ENCODE assay signal across 18 cellular contexts in the genomic region with DNA sequence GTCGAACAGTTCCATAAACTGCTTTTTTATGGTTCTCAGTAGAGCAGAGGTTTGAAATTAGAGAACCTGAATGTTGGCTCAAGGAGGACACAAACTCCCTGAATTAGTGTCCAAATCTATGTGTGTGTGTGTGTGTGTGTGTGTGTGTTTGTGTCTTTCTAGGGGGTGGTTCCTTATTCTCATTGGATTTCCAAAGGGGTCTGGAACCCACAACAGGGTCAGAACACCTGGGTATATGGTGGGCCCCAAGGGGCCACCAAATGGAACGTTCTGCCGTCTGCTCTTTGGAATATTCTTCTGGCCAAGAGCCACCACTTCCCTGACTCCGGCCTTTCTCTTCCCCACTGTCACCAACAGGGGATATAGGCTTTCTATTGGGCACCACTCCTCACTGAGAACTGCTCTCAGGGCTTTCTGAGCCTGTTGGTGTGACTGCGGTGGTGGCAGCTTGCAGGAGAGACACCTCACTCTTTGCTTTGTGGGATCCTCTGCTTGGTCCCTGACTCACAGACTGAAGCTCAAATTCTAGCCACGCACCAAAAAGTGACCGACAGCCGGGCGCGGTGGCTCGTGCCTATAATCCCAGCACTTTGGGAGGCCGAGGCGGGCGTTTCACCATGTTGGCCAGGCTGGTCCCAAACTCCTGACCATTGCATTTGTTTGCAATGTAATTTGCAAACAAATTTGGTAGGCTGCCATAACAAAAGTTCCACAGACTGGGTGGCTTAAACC. TPM values are rescaled to one million over a fixed set of nuclear protein-coding genes. Genes with fewer than 3 reads are reported as not detected.
DNase-seq lines count a peak whose midpoint lies in the region; ATAC-seq and TF ChIP-seq lines count a peak whose summit lies in the region.
"Had no signal": no experiment of that assay in that cellular context is flagged by ENCODE, and none has a peak within 500 bp of the region (broad histone marks: within the 10 kb centered on the region; RNA-seq: fewer than 3 reads in every experiment).

No MANE protein-coding gene starts in this region.

- DNase-seq in CD8-positive, alpha-beta memory T cell, result no peak
- no peak for DNase-seq in Panc1 (ENCODE audit: low read depth, low spot score)
- no peak for DNase-seq in left lobe of liver (ENCODE audit: low spot score)
- DNase-seq in progenitor cell of endocrine pancreas (ENCODE audit: low spot score, unreplicated experiment), result no peak
- no peak for DNase-seq in midbrain (lab: John Stamatoyannopoulos, UW)
- no peak for DNase-seq in sciatic nerve (ENCODE audit: low spot score)
- DNase-seq in islet precursor cell, result no peak
- DNase-seq in activated CD8-positive, alpha-beta memory T cell treated with anti-CD3 and anti-CD28 coated beads, Interleukin-2, amount 50 U/mL, for 4 hours, result no peak
- DNase-seq: activated naive CD4-positive, alpha-beta T cell treated with anti-CD3 and anti-CD28 coated beads, Interleukin-2, amount 10 ng/mL, durations not matched to agents 7 days and 5 days; aorta; effector memory CD8-positive, alpha-beta T cell; NCI-H2081 treated with DMSO at 0.1 percent for 48 hours; NCI-H526; stimulated activated CD4-positive, alpha-beta T cell treated with anti-CD3 and anti-CD28 coated beads, Interleukin-2, amount 100 ng/mL, for 24 hours; uterus had no signal

- no peak overlapping the region for H3K4me3 Mint-ChIP-seq in CD8-positive, alpha-beta memory T cell
- H3K4me3 Mint-ChIP-seq in progenitor cell of endocrine pancreas (ENCODE audit: low read depth), result no peak overlapping the region
- H3K4me3 Mint-ChIP-seq: activated naive CD4-positive, alpha-beta T cell treated with anti-CD3 and anti-CD28 coated beads, Interleukin-2, amount 10 ng/mL, durations not matched to agents 7 days and 5 days; effector memory CD8-positive, alpha-beta T cell; IgD-negative memory B cell; stimulated activated naive CD8-positive, alpha-beta T cell treated with anti-CD3 and anti-CD28 coated beads, Interleukin-15, Interleukin-2, amounts not matched to agents 100 ng/mL and 50 ng/mL, for 24 hours had no signal

- no peaks in the 10 kb centered on the region for H3K27me3 ChIP-seq in CD8-positive, alpha-beta memory T cell (ENCODE audit: insufficient read depth, low read length, poor library complexity, severe bottlenecking)
- H3K27me3 ChIP-seq in Panc1 (ENCODE audit: control insufficient read depth, insufficient read depth, low read length), result no peaks in the 10 kb centered on the region
- H3K27me3 ChIP-seq: uterus had no signal

- POLR2A ChIA-PET in CD8-positive, alpha-beta memory T cell (lab: Charles Lee), result no interaction called here
- POLR2A ChIA-PET in Panc1 (lab: Charles Lee), result interaction anchor here (0.6 kb wide), 1 partner anchor 50 kb away, joined by 3 read pairs; no protein-coding TSS in a partner anchor

- in situ Hi-C loops in Panc1 (cut with HindIII; ENCODE audit: low pct_unique_long_range_greater_than_20kb, low sequenced_read_pairs), result no loop called here

- H3K4me1 ChIP-seq in CD8-positive, alpha-beta memory T cell (ENCODE audit: insufficient read depth, low read length), result no peaks in the 10 kb centered on the region
- peaks cover 26% of the 10 kb centered on the region for H3K4me1 ChIP-seq in Panc1 (ENCODE audit: control insufficient read depth, insufficient read depth, low read length)
- H3K4me1 ChIP-seq: HAP-1, uterus had no signal

- CTCF ChIA-PET in CD8-positive, alpha-beta memory T cell (lab: Charles Lee), result interaction anchor here (1.2 to 1.5 kb wide), 2 partner anchors 47 to 69 kb away, joined by 3 to 4 read pairs; no protein-coding TSS in a partner anchor
- CTCF ChIA-PET in Panc1 (lab: Charles Lee), result no interaction called here

- peak overlapping the region in 1 of 8 donors; percentile 29 for H3K27ac Mint-ChIP-seq in CD8-positive, alpha-beta memory T cell
- H3K27ac Mint-ChIP-seq in progenitor cell of endocrine pancreas, result peak overlapping the region; percentile 66
- H3K27ac Mint-ChIP-seq: activated naive CD4-positive, alpha-beta T cell treated with anti-CD3 and anti-CD28 coated beads, Interleukin-2, amount 10 ng/mL, durations not matched to agents 7 days and 5 days; effector memory CD8-positive, alpha-beta T cell; stimulated activated naive CD8-positive, alpha-beta T cell treated with anti-CD3 and anti-CD28 coated beads, Interleukin-15, Interleukin-2, amounts not matched to agents 100 ng/mL and 50 ng/mL, for 24 hours had no signal

- H3K9me3 ChIP-seq in CD8-positive, alpha-beta memory T cell (ENCODE audit: low read length), result no peaks in the 10 kb centered on the region
- H3K9me3 ChIP-seq in Panc1 (ENCODE audit: control insufficient read depth, insufficient read depth, low read depth, low read length), result no peaks in the 10 kb centered on the region
- H3K9me3 ChIP-seq: HAP-1, uterus had no signal

- H3K4me1 Mint-ChIP-seq in CD8-positive, alpha-beta memory T cell, result peaks cover 0 to 3% (median 0%) of the 10 kb centered on the region in 3 donors
- H3K4me1 Mint-ChIP-seq in progenitor cell of endocrine pancreas (ENCODE audit: low read depth), result peaks cover 23% of the 10 kb centered on the region

- H3K27me3 Mint-ChIP-seq in CD8-positive, alpha-beta memory T cell, result no peaks in the 10 kb centered on the region
- H3K27me3 Mint-ChIP-seq in progenitor cell of endocrine pancreas, result no peaks in the 10 kb centered on the region
- H3K27me3 Mint-ChIP-seq: effector memory CD8-positive, alpha-beta T cell; IgD-negative memory B cell; stimulated activated naive CD8-positive, alpha-beta T cell treated with anti-CD3 and anti-CD28 coated beads, Interleukin-15, Interleukin-2, amounts not matched to agents 100 ng/mL and 50 ng/mL, for 24 hours had no signal

- no peak overlapping the region for H3K4me3 ChIP-seq in CD8-positive, alpha-beta memory T cell (ENCODE audit: low read length)
- H3K4me3 ChIP-seq in Panc1 (ENCODE audit: low read depth in 2 of 2, low read length in 2 of 2), result no peak overlapping the region
- H3K4me3 ChIP-seq: HAP-1, uterus had no signal

- H3K27ac ChIP-seq in CD8-positive, alpha-beta memory T cell (ENCODE audit: low read depth, low read length), result peak overlapping the region; percentile 54
- peak overlapping the region; percentile 78 for H3K27ac ChIP-seq in Panc1 (ENCODE audit: low read length)
- H3K27ac ChIP-seq: uterus had no signal

- BruUV-seq in Panc1 (replicated peaks; lab: Mats Ljungman, UMichigan), result no TSS peak

- no peaks in the 10 kb centered on the region for H3K36me3 ChIP-seq in CD8-positive, alpha-beta memory T cell (ENCODE audit: insufficient read depth, low read length)
- H3K36me3 ChIP-seq in Panc1 (ENCODE audit: control insufficient read depth, insufficient read depth, low read length), result no peaks in the 10 kb centered on the region
- H3K36me3 ChIP-seq: HAP-1, uterus had no signal

- H3K36me3 Mint-ChIP-seq in CD8-positive, alpha-beta memory T cell, result no peaks in the 10 kb centered on the region
- no peaks in the 10 kb centered on the region for H3K36me3 Mint-ChIP-seq in progenitor cell of endocrine pancreas (ENCODE audit: insufficient read depth)
- H3K36me3 Mint-ChIP-seq: activated naive CD4-positive, alpha-beta T cell treated with anti-CD3 and anti-CD28 coated beads, Interleukin-2, amount 10 ng/mL, durations not matched to agents 7 days and 5 days; IgD-negative memory B cell had no signal

- TF ChIP-seq CTCF in Panc1 (IDR thresholded peaks at IDR 0.05), result no peak
- no peak for TF ChIP-seq CTCF in progenitor cell of endocrine pancreas (IDR thresholded peaks at IDR 0.05; ENCODE audit: unreplicated experiment)

- intact Hi-C loops in Panc1 (cut with micrococcal nuclease; ENCODE audit: unreplicated experiment) (no loop called here), sciatic nerve (cut with DNase I) (no loop called here)

- no peaks in the 10 kb centered on the region for H3K9me3 Mint-ChIP-seq in CD8-positive, alpha-beta memory T cell
- no peaks in the 10 kb centered on the region for H3K9me3 Mint-ChIP-seq in progenitor cell of endocrine pancreas (ENCODE audit: low read depth)
- H3K9me3 Mint-ChIP-seq: activated naive CD4-positive, alpha-beta T cell treated with anti-CD3 and anti-CD28 coated beads, Interleukin-2, amount 10 ng/mL, durations not matched to agents 7 days and 5 days; effector memory CD8-positive, alpha-beta T cell; IgD-negative memory B cell; stimulated activated naive CD8-positive, alpha-beta T cell treated with anti-CD3 and anti-CD28 coated beads, Interleukin-15, Interleukin-2, amounts not matched to agents 100 ng/mL and 50 ng/mL, for 24 hours had no signal

- ATAC-seq in Panc1, result peak; percentile 19; the same call in 1 of the 2 replicates
- ATAC-seq in left lobe of liver, result peak; percentile 5
- ATAC-seq in sciatic nerve, result no peak
- ATAC-seq: effector memory CD8-positive, alpha-beta T cell had no signal

RNA-seq across cellular contexts. Expression of a gene that starts 47.5 kb away (rescaled TPM):
- 10 to 100 TPM; 72.8 to 73.8 TPM for total RNA-seq in CD8-positive, alpha-beta memory T cell
- polyA plus RNA-seq in CD8-positive, alpha-beta memory T cell, result 148 TPM
- total RNA-seq in Panc1 (2021; ENCODE audit: unreplicated experiment), result 197 TPM
- polyA plus RNA-seq in Panc1 (2012; ENCODE audit: insufficient read length), result 331 TPM
- total RNA-seq in left lobe of liver, result 292 TPM
- 149 and 164 TPM in 2 replicates for total RNA-seq in progenitor cell of endocrine pancreas
- 18.5 TPM for total RNA-seq in sciatic nerve

RNA-seq across cellular contexts. Expression of a gene that starts 51.4 kb away (rescaled TPM):
- total RNA-seq in CD8-positive, alpha-beta memory T cell, result 1 to 10 TPM; 6.9 to 8.8 TPM
- polyA plus RNA-seq in CD8-positive, alpha-beta memory T cell, result 10.1 TPM
- total RNA-seq in Panc1 (2021; ENCODE audit: unreplicated experiment) (600 TPM), left lobe of liver (23.7 TPM), progenitor cell of endocrine pancreas (36.4 and 41.9 TPM in 2 replicates), sciatic nerve (55.9 TPM)
- 1,018 TPM for polyA plus RNA-seq in Panc1 (2012; ENCODE audit: insufficient read length)

Comparison
In these comparisons a context has a peak if more than half of its experiments do, and no peak if none do; other contexts are left out.
1. RNA of a gene that starts 51.4 kb away (total RNA-seq): 600 TPM in Panc1 (single experiment); 55.9 TPM in sciatic nerve (single experiment), 36.4 to 41.9 TPM in progenitor cell of endocrine pancreas, 23.7 TPM in left lobe of liver (single experiment) and 6.9 to 8.8 TPM in CD8-positive, alpha-beta memory T cell; every median in the first group is over 10 times any median in the second.